Comparison of ENCODE assay signal across 8 cellular contexts in genomic region chr10:72328045-72328828, GRCh38. TPM values are rescaled to one million over a fixed set of nuclear protein-coding genes. Genes with fewer than 3 reads are reported as not detected.
A peak's percentile ranks its signal among the peaks of the same experiment; 100 is the strongest.
DNase-seq lines count a peak whose midpoint lies in the region; ATAC-seq and TF ChIP-seq lines count a peak whose summit lies in the region.

No MANE protein-coding gene starts in this region.

- H3K9me3 ChIP-seq in neural progenitor cell (ENCODE audit: low read depth): no peaks in the 10 kb centered on the region

- H3K4me1 Mint-ChIP-seq in neural progenitor cell: peaks cover 70% of the 10 kb centered on the region

- H3K27me3 ChIP-seq in KMS-11 (ENCODE audit: insufficient read depth, low read depth): no peaks in the 10 kb centered on the region
- H3K27me3 ChIP-seq in neural progenitor cell: no peaks in the 10 kb centered on the region

- no peak overlapping the region for H3K4me3 ChIP-seq in KMS-11 (IDR thresholded peaks at IDR 0.05; ENCODE audit: insufficient read depth, low read depth, low read length)
- no peak overlapping the region for H3K4me3 ChIP-seq in WI38 (ENCODE audit: low read depth, low read length)
- H3K4me3 ChIP-seq in fibroblast of mammary gland (ENCODE audit: control insufficient read depth, low read depth, low read length): no peak overlapping the region
- no peak overlapping the region for H3K4me3 ChIP-seq in neural progenitor cell

- peaks cover 15% of the 10 kb centered on the region for H3K27me3 Mint-ChIP-seq in neural progenitor cell (ENCODE audit: insufficient read depth, low read depth)

- DNase-seq in DMS79 treated with DMSO at 0.1 percent for 48 hours (lab: John Stamatoyannopoulos, UW) (peak; percentile 36), DMS79 (lab: John Stamatoyannopoulos, UW) (no peak), fibroblast of mammary gland (ENCODE audit: low read depth) (peak; percentile 66), neural progenitor cell (ENCODE audit: low spot score) (peak; percentile 82), activated gamma-delta T cell treated with Interleukin-2 at 50 U/mL for 16 hours (no peak)

- H3K9ac ChIP-seq in KMS-11: no peak overlapping the region
- H3K9ac ChIP-seq in neural progenitor cell: no peak overlapping the region

- peaks cover 3% of the 10 kb centered on the region for H3K36me3 Mint-ChIP-seq in neural progenitor cell

- no peaks in the 10 kb centered on the region for H3K79me2 ChIP-seq in KMS-11 (ENCODE audit: insufficient read depth, low read depth)
- no peaks in the 10 kb centered on the region for H3K79me2 ChIP-seq in neural progenitor cell (ENCODE audit: low read depth)

- no peak for ATAC-seq in GM18511 (IDR thresholded peaks at IDR 0.05; ENCODE audit: unreplicated experiment)

- H2AFZ ChIP-seq in KMS-11 (ENCODE audit: low read depth) (peak overlapping the region; percentile 46; the same call in 1 of the 2 replicates), neural progenitor cell (replicated peaks) (peak overlapping the region; percentile 48)

- no peaks in the 10 kb centered on the region for H3K36me3 ChIP-seq in KMS-11 (ENCODE audit: insufficient read depth)
- H3K36me3 ChIP-seq in neural progenitor cell: no peaks in the 10 kb centered on the region

- H3K4me3 Mint-ChIP-seq in neural progenitor cell: peak overlapping the region; percentile 48

- peaks cover 48% of the 10 kb centered on the region for H3F3A ChIP-seq in neural progenitor cell (ENCODE audit: low read depth)

- no peak overlapping the region; the same call in 1 of the 2 replicates for H3K27ac ChIP-seq in KMS-11
- H3K27ac ChIP-seq in neural progenitor cell: no peak overlapping the region

- TF ChIP-seq CTCF in KMS-11 (conservative IDR thresholded peaks at IDR 0.05; ENCODE audit: low read depth, low read length) (peak; percentile 63), WI38 (IDR thresholded peaks at IDR 0.05; ENCODE audit: low read depth, low read length) (peak; percentile 53), fibroblast of mammary gland (conservative IDR thresholded peaks at IDR 0.05; ENCODE audit: control insufficient read depth, insufficient read depth, low read depth, low read length) (peak; percentile 65), neural progenitor cell (IDR thresholded peaks at IDR 0.05) (peak; percentile 67)

- H4K20me1 ChIP-seq in KMS-11 (ENCODE audit: insufficient read depth): no peaks in the 10 kb centered on the region
- no peaks in the 10 kb centered on the region for H4K20me1 ChIP-seq in neural progenitor cell (ENCODE audit: low read depth)

- H3K4me2 ChIP-seq in KMS-11: peak overlapping the region; percentile 41
- peak overlapping the region; percentile 9 for H3K4me2 ChIP-seq in neural progenitor cell

- H3K27ac Mint-ChIP-seq in neural progenitor cell: peak overlapping the region; percentile 79

- H3K9me3 Mint-ChIP-seq in neural progenitor cell: no peaks in the 10 kb centered on the region

- H3K4me1 ChIP-seq in KMS-11 (ENCODE audit: low read depth, poor library complexity, severe bottlenecking) (peaks cover 68% of the 10 kb centered on the region), neural progenitor cell (peaks cover 53% of the 10 kb centered on the region)

RNA-seq across cellular contexts. Expression of gene DNAJB12, which starts 26.5 kb away (rescaled TPM):
- 8.8 and 16.1 TPM in 2 replicates for total RNA-seq in neural progenitor cell (ENCODE audit: low replicate concordance)

RNA-seq across cellular contexts. Expression of gene DDIT4, which starts 54.5 kb away (rescaled TPM):
- 257 and 436 TPM in 2 replicates for total RNA-seq in neural progenitor cell (ENCODE audit: low replicate concordance)

Comparison
In these comparisons a context has a peak if more than half of its experiments do, and no peak if none do; other contexts are left out.
1. DNase-seq: peak in DMS79 treated with DMSO at 0.1 percent for 48 hours (single experiment), fibroblast of mammary gland (single experiment) and neural progenitor cell (single experiment); none in DMS79 (single experiment) and activated gamma-delta T cell treated with Interleukin-2 at 50 U/mL for 16 hours (single experiment).
2. Peak in every context shown above with its lines, with median percentiles within 50 percentile points of each other: CTCF ChIP-seq.